ENCODE assay signal across 12 cellular contexts in the genomic region with DNA sequence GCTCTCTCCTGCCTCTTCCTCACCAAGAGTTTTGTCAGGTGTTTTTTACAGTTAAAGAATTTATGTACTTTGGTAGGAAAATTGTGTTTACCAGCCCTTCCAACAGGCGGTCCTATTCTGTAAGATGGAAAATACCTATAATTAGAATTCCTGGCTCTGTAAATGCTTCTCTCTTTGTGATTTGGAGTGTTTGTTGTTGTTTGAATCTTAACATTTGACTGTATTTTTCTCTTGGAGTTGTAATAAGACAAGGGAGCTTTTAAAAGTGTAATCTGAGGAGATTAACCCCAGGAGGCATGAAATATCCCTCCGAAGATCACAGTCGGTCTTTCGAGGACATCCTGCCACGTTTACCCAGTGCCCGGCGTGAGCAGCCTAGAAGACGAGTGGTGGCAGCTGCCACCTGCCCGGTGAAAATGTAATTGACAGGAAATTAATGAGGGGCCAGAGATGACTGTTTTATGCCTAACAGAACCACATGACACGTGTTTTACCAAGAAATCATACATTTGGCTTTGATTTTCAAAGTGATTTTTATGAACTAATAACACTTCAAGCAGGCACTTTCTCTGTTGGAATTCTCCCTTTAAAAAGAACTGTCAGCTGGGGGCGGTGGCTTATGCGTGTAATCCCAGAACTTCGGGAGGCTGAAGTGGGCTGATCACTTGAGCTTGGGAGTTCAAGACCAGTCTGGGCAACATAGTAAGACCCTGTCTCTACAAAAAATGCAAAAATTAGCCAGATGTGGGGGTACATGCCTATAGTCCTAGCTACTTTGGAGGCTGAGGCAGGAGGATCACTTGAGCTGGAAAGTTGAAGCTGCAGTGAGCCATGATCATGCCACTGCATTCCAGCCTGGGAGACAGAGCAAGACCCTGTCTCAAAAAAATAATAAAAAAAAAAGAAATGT. TPM values are rescaled to one million over a fixed set of nuclear protein-coding genes. Genes with fewer than 3 reads are reported as not detected.
DNase-seq lines count a peak whose midpoint lies in the region; ATAC-seq and TF ChIP-seq lines count a peak whose summit lies in the region.
"Had no signal": no experiment of that assay in that cellular context is flagged by ENCODE, and none has a peak within 500 bp of the region (broad histone marks: within the 10 kb centered on the region; RNA-seq: fewer than 3 reads in every experiment).

No MANE protein-coding gene starts in this region.

- peak; percentile 68 for DNase-seq in DMS 273 (lab: John Stamatoyannopoulos, UW; ENCODE audit: unreplicated experiment)
- DNase-seq in DMS 273 treated with DMSO at 0.1 percent for 48 hours (lab: John Stamatoyannopoulos, UW): no peak
- no peak for DNase-seq in HEK293T (ENCODE audit: extremely low spot score)
- DNase-seq in SHP77 (lab: John Stamatoyannopoulos, UW): peak; percentile 21 to 65
- peak; percentile 53 for DNase-seq in osteocyte (ENCODE audit: extremely low spot score, unreplicated experiment)
- no peak for DNase-seq in nucleus accumbens (lab: John Stamatoyannopoulos, UW)
- DNase-seq in cerebellar nuclear complex (lab: John Stamatoyannopoulos, UW): no peak
- DNase-seq: GOT3, right cardiac atrium had no signal

- no peak overlapping the region for H3K4me3 Mint-ChIP-seq in osteocyte (ENCODE audit: unreplicated experiment)
- H3K4me3 Mint-ChIP-seq: dendritic cell treated with granulocyte-macrophage colony-stimulating factor and Interleukin-4, amounts not matched to agents 40 ng/mL and 50 ng/mL, for 4 days; T-helper 1 cell treated with Interleukin-12 subunit alpha and Interleukin-12 subunit beta and Interleukin-4 antibody, amounts not matched to agents 30 μg/mL and 1 μg/mL, for 36 hours had no signal

- H3K27ac Mint-ChIP-seq in osteocyte (ENCODE audit: unreplicated experiment): peak overlapping the region; percentile 6
- H3K27ac Mint-ChIP-seq: dendritic cell treated with granulocyte-macrophage colony-stimulating factor and Interleukin-4, amounts not matched to agents 40 ng/mL and 50 ng/mL, for 4 days; T-helper 1 cell treated with Interleukin-12 subunit alpha and Interleukin-12 subunit beta and Interleukin-4 antibody, amounts not matched to agents 30 μg/mL and 1 μg/mL, for 36 hours had no signal

- CTCF ChIA-PET in HEK293T (lab: Yijun Ruan, JAX): no interaction called here

- ATAC-seq in GM18517 (IDR thresholded peaks at IDR 0.05; ENCODE audit: unreplicated experiment): no peak
- ATAC-seq: right cardiac atrium had no signal

- POLR2A ChIA-PET in HEK293T (lab: Yijun Ruan, JAX): no interaction called here

- no peaks in the 10 kb centered on the region for H3K9me3 Mint-ChIP-seq in osteocyte (ENCODE audit: unreplicated experiment)
- H3K9me3 Mint-ChIP-seq: dendritic cell treated with granulocyte-macrophage colony-stimulating factor and Interleukin-4, amounts not matched to agents 40 ng/mL and 50 ng/mL, for 4 days; T-helper 1 cell treated with Interleukin-12 subunit alpha and Interleukin-12 subunit beta and Interleukin-4 antibody, amounts not matched to agents 30 μg/mL and 1 μg/mL, for 36 hours had no signal

- no peaks in the 10 kb centered on the region for H3K27me3 Mint-ChIP-seq in osteocyte (ENCODE audit: unreplicated experiment)

- no peak for TF ChIP-seq CTCF in osteocyte (IDR thresholded peaks at IDR 0.05)

- H3K36me3 Mint-ChIP-seq in osteocyte (ENCODE audit: unreplicated experiment): no peaks in the 10 kb centered on the region

- H3K4me1 Mint-ChIP-seq in osteocyte (ENCODE audit: unreplicated experiment): peaks cover 10% of the 10 kb centered on the region

TF ChIP-seq in HEK293T, 16 proteins besides CTCF, POLR2A, EP300 and RAD21:
- TF ChIP-seq FOXM1 (IDR thresholded peaks at IDR 0.05; ENCODE audit: borderline replicate concordance): no peak
- TF ChIP-seq, protein P1, sequence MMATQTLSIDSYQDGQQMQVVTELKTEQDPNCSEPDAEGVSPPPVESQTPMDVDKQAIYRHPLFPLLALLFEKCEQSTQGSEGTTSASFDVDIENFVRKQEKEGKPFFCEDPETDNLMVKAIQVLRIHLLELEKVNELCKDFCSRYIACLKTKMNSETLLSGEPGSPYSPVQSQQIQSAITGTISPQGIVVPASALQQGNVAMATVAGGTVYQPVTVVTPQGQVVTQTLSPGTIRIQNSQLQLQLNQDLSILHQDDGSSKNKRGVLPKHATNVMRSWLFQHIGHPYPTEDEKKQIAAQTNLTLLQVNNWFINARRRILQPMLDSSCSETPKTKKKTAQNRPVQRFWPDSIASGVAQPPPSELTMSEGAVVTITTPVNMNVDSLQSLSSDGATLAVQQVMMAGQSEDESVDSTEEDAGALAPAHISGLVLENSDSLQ (IDR thresholded peaks at IDR 0.05): peak; percentile 69

RNA-seq across cellular contexts. Expression of a gene that starts 20.0 kb away (rescaled TPM):
- total RNA-seq in osteocyte: 0.83 and 0.94 TPM in 2 replicates

Comparison
In these comparisons a context has a peak if more than half of its experiments do, and no peak if none do; other contexts are left out.
1. DNase-seq: peak in DMS 273 (single experiment), SHP77 (2 of 2) and osteocyte (single experiment); none in DMS 273 treated with DMSO at 0.1 percent for 48 hours (single experiment), HEK293T (single experiment), nucleus accumbens (0 of 56) and cerebellar nuclear complex (0 of 2).